Comparison of ENCODE assay signal across 8 cellular contexts in the genomic region with DNA sequence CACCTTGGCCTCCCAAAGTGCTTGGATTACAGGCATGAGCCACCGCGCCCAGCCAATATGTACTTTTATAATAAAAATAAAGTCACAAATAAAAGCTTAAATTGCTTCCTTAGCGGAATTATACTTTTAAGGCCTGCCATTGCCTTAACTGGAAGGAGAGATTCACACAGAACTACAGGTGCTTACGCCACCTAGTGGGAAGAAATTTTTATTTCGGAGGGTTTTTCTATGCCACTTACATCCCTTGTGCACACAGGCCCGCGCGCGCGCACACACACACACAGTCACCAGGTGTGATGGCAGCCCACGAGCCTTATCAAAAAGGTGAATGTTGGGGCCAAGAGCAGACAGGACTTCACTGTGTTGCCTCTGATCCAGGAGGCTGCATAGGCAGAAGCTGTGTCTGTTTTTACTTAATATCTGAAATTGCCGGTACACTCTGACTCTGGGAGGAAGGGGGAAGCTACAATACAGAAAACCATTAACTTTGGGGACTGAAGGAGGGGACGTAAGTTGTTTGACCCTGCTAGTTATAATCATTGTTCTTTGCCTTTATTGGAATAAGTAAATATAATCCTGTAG.
A peak's percentile ranks its signal among the peaks of the same experiment; 100 is the strongest.
DNase-seq lines count a peak whose midpoint lies in the region; ATAC-seq and TF ChIP-seq lines count a peak whose summit lies in the region.

No MANE protein-coding gene starts in this region.

- H3K36me3 Mint-ChIP-seq in activated CD4-positive, alpha-beta memory T cell treated with anti-CD3 and anti-CD28 coated beads for 36 hours, result no peaks in the 10 kb centered on the region
- no peaks in the 10 kb centered on the region for H3K36me3 Mint-ChIP-seq in activated CD4-positive, alpha-beta memory T cell treated with anti-CD3 and anti-CD28 coated beads, Interleukin-2, amount 10 ng/mL, durations not matched to agents 7 days and 5 days (ENCODE audit: low read depth)
- H3K36me3 Mint-ChIP-seq in memory B cell, result no peaks in the 10 kb centered on the region

- no peaks in the 10 kb centered on the region for H3K9me3 ChIP-seq in tibial artery

- peaks cover 2% of the 10 kb centered on the region for H3K4me1 Mint-ChIP-seq in activated CD4-positive, alpha-beta memory T cell treated with anti-CD3 and anti-CD28 coated beads for 36 hours (ENCODE audit: low read depth)
- peaks cover 3% of the 10 kb centered on the region for H3K4me1 Mint-ChIP-seq in activated CD4-positive, alpha-beta memory T cell treated with anti-CD3 and anti-CD28 coated beads, Interleukin-2, amount 10 ng/mL, durations not matched to agents 7 days and 5 days
- H3K4me1 Mint-ChIP-seq in memory B cell, result peaks cover 3% of the 10 kb centered on the region

- H3K27me3 ChIP-seq in tibial artery, result no peaks in the 10 kb centered on the region

- TF ChIP-seq CTCF in epithelial cell of esophagus (IDR thresholded peaks at IDR 0.05; ENCODE audit: insufficient read depth, low read depth, low read length, missing control alignments) (peak; percentile 60), tibial artery (IDR thresholded peaks at IDR 0.05) (peak; percentile 49 to 62)

- no peak overlapping the region for H3K27ac Mint-ChIP-seq in activated CD4-positive, alpha-beta memory T cell treated with anti-CD3 and anti-CD28 coated beads for 36 hours
- H3K27ac Mint-ChIP-seq in activated CD4-positive, alpha-beta memory T cell treated with anti-CD3 and anti-CD28 coated beads, Interleukin-2, amount 10 ng/mL, durations not matched to agents 7 days and 5 days, result no peak overlapping the region
- H3K27ac Mint-ChIP-seq in memory B cell, result no peak overlapping the region

- ATAC-seq in memory B cell (ENCODE audit: low read depth), result peak; percentile 47

- POLR2A ChIA-PET in activated CD4-positive, alpha-beta memory T cell treated with anti-CD3 and anti-CD28 coated beads for 36 hours (lab: Charles Lee), result no interaction called here
- POLR2A ChIA-PET in activated CD4-positive, alpha-beta memory T cell treated with anti-CD3 and anti-CD28 coated beads, Interleukin-2, amount 10 ng/mL, durations not matched to agents 7 days and 5 days (lab: Charles Lee), result no interaction called here

- H3K27ac ChIP-seq in tibial artery, result no peak overlapping the region

- no peak overlapping the region for H3K4me3 Mint-ChIP-seq in activated CD4-positive, alpha-beta memory T cell treated with anti-CD3 and anti-CD28 coated beads for 36 hours
- no peak overlapping the region for H3K4me3 Mint-ChIP-seq in activated CD4-positive, alpha-beta memory T cell treated with anti-CD3 and anti-CD28 coated beads, Interleukin-2, amount 10 ng/mL, durations not matched to agents 7 days and 5 days
- H3K4me3 Mint-ChIP-seq in memory B cell, result no peak overlapping the region

- no peak overlapping the region for H3K4me3 ChIP-seq in epithelial cell of esophagus (ENCODE audit: low read length)
- no peak overlapping the region for H3K4me3 ChIP-seq in tibial artery

- H3K36me3 ChIP-seq in tibial artery, result no peaks in the 10 kb centered on the region

- no peaks in the 10 kb centered on the region for H3K27me3 Mint-ChIP-seq in activated CD4-positive, alpha-beta memory T cell treated with anti-CD3 and anti-CD28 coated beads for 36 hours
- H3K27me3 Mint-ChIP-seq in activated CD4-positive, alpha-beta memory T cell treated with anti-CD3 and anti-CD28 coated beads, Interleukin-2, amount 10 ng/mL, durations not matched to agents 7 days and 5 days, result peaks cover 9% of the 10 kb centered on the region
- H3K27me3 Mint-ChIP-seq in memory B cell, result peaks cover 1% of the 10 kb centered on the region

- CTCF ChIA-PET in activated CD4-positive, alpha-beta memory T cell treated with anti-CD3 and anti-CD28 coated beads for 36 hours (lab: Charles Lee), result interaction anchor here (0.7 to 5.7 kb wide), 15 partner anchors 8 to 1092 kb away, joined by 3 to 23 read pairs (median 3); no protein-coding TSS in a partner anchor
- CTCF ChIA-PET in activated CD4-positive, alpha-beta memory T cell treated with anti-CD3 and anti-CD28 coated beads, Interleukin-2, amount 10 ng/mL, durations not matched to agents 7 days and 5 days (lab: Charles Lee), result interaction anchor here (0.6 to 3.1 kb wide), 13 partner anchors 10 to 670 kb away, joined by 3 to 12 read pairs (median 3); a partner anchor contains a TSS

- DNase-seq in activated CD4-positive, alpha-beta memory T cell treated with anti-CD3 and anti-CD28 coated beads for 36 hours, result peak; percentile 22
- DNase-seq in activated CD4-positive, alpha-beta memory T cell treated with anti-CD3 and anti-CD28 coated beads, Interleukin-2, amount 10 ng/mL, durations not matched to agents 7 days and 5 days, result no peak
- DNase-seq in MV-4-11 (lab: John Stamatoyannopoulos, UW) (peak; percentile 55), SKM-1 (lab: John Stamatoyannopoulos, UW; ENCODE audit: unreplicated experiment) (peak; percentile 48), epithelial cell of esophagus (ENCODE audit: low read depth) (peak; percentile 72), memory B cell (ENCODE audit: low spot score in 2 of 2) (peak in 1 of 2 donors; percentile 38), tibial artery (peak in 1 of 2 donors; percentile 42), epidermal melanocyte (ENCODE audit: insufficient read length, low spot score) (no peak)

- intact Hi-C loops in activated CD4-positive, alpha-beta memory T cell treated with anti-CD3 and anti-CD28 coated beads for 36 hours (cut with micrococcal nuclease), result loop anchor here (1.0 to 10.0 kb wide), 4 partner anchors 382 to 1090 kb away; no protein-coding TSS in a partner anchor
- intact Hi-C loops in tibial artery (cut with DNase I; ENCODE audit: low total_unique reads), result loop anchor here (2.0 to 10.0 kb wide), 3 partner anchors 212 to 592 kb away; no protein-coding TSS in a partner anchor

- no peaks in the 10 kb centered on the region for H3K9me3 Mint-ChIP-seq in activated CD4-positive, alpha-beta memory T cell treated with anti-CD3 and anti-CD28 coated beads for 36 hours
- no peaks in the 10 kb centered on the region for H3K9me3 Mint-ChIP-seq in activated CD4-positive, alpha-beta memory T cell treated with anti-CD3 and anti-CD28 coated beads, Interleukin-2, amount 10 ng/mL, durations not matched to agents 7 days and 5 days
- H3K9me3 Mint-ChIP-seq in memory B cell, result no peaks in the 10 kb centered on the region

- peaks cover 0 to 18% (median 10%) of the 10 kb centered on the region in 4 donors for H3K4me1 ChIP-seq in tibial artery

Comparison
In these comparisons a context has a peak if more than half of its experiments do, and no peak if none do; other contexts are left out.
1. DNase-seq: peak in activated CD4-positive, alpha-beta memory T cell treated with anti-CD3 and anti-CD28 coated beads for 36 hours (single experiment), MV-4-11 (single experiment), SKM-1 (single experiment) and epithelial cell of esophagus (single experiment); none in activated CD4-positive, alpha-beta memory T cell treated with anti-CD3 and anti-CD28 coated beads, Interleukin-2, amount 10 ng/mL, durations not matched to agents 7 days and 5 days (single experiment) and epidermal melanocyte (single experiment).